Comparison of ENCODE assay signal across 9 cellular contexts in genomic region chr12:39145175-39145999, GRCh38.
DNase-seq lines count a peak whose midpoint lies in the region; ATAC-seq, FAIRE-seq and TF ChIP-seq lines count a peak whose summit lies in the region.
"Had no signal": no experiment of that assay in that cellular context is flagged by ENCODE, and none has a peak within 500 bp of the region (broad histone marks: within the 10 kb centered on the region; RNA-seq: fewer than 3 reads in every experiment).

No MANE protein-coding gene starts in this region.

- peaks cover 6% of the 10 kb centered on the region; the same call in 1 of the 3 replicates for H3K9me3 ChIP-seq in A549
- H3K9me3 ChIP-seq in body of pancreas: no peaks in the 10 kb centered on the region

- peak; percentile 64 to 77 for DNase-seq in A549 (ENCODE audit: low read depth in 1 of 2, low spot score in 1 of 2)
- DNase-seq in GM19238 (ENCODE audit: insufficient read length, low spot score): peak; percentile 29
- peak; percentile 56 for DNase-seq in KBM-7
- DNase-seq in body of pancreas: peak; percentile 32 to 66 (median 61)
- peak; percentile 57 for DNase-seq in kidney tubule cell (ENCODE audit: low spot score)
- peak in 2 of 3 experiments; percentile 6 to 47 for DNase-seq in stimulated activated CD4-positive, alpha-beta T cell treated with anti-CD3 and anti-CD28 coated beads, TNF-alpha, amount 100 ng/mL, for 24 hours (ENCODE audit: low read depth in 3 of 3)
- DNase-seq in SHP77 treated with DMSO at 0.1 percent for 48 hours (lab: John Stamatoyannopoulos, UW): no peak

- in situ Hi-C loops in KBM-7 (cut with MboI; ENCODE audit: low pct_unique_long_range_greater_than_20kb, low sequenced_read_pairs): no loop called here

- TF ChIP-seq CTCF in A549 (IDR thresholded peaks at IDR 0.05) (peak; percentile 78), body of pancreas (IDR thresholded peaks at IDR 0.05) (peak; percentile 24 to 74 (median 66))

- H3K36me3 ChIP-seq in body of pancreas (replicated peaks in 1 of 2; ENCODE audit: insufficient read depth in 1 of 2, low read depth in 2 of 2): no peaks in the 10 kb centered on the region

- TF ChIP-seq EP300 in A549 (IDR thresholded peaks at IDR 0.05): no peak

- H3K27ac ChIP-seq in A549 (peak overlapping the region; percentile 74 to 89; a peak in 5 of 6 replicates), body of pancreas (peak overlapping the region in 3 of 4 donors; percentile 49 to 58 (median 53))

- H3K4me1 ChIP-seq in A549 (no peaks in the 10 kb centered on the region), body of pancreas (peaks cover 17% of the 10 kb centered on the region)

- H3K4me3 ChIP-seq in A549 (peak overlapping the region; percentile 80), body of pancreas (peak overlapping the region in 1 of 2 donors; percentile 8)

- H3K4me2 ChIP-seq in A549: peak overlapping the region; percentile 95

- intact Hi-C loops in body of pancreas (cut with DNase I): loop anchor here (10.0 kb wide), 1 partner anchor 129 kb away; no protein-coding TSS in a partner anchor

- 1% methylated on average over 61 of the region's 70 CpGs for WGBS in A549 (ENCODE audit: missing lambda C conversion rate)
- WGBS in body of pancreas, 2 donors: 4 to 15% methylated on average over 11 to 69 of the region's 70 CpGs

- no peak for TF ChIP-seq POLR2A in A549 (IDR thresholded peaks at IDR 0.05; ENCODE audit: low read length)
- no peak for TF ChIP-seq POLR2A in body of pancreas (IDR thresholded peaks at IDR 0.05)

- peak; percentile 97 to 100 for ATAC-seq in A549
- ATAC-seq in body of pancreas: peak; percentile 93
- no peak for ATAC-seq in GM19328 (IDR thresholded peaks at IDR 0.05; ENCODE audit: unreplicated experiment)

- POLR2A ChIA-PET in A549 (lab: Yijun Ruan, JAX): no interaction called here

- FAIRE-seq in A549 (lab: Jason Lieb, UNC): no peak
- FAIRE-seq: colon had no signal

- CTCF ChIA-PET in A549 (lab: Yijun Ruan, JAX): interaction anchor here (0.6 to 8.2 kb wide), 18 partner anchors 11 to 722 kb away, joined by 3 to 101 read pairs (median 3); no protein-coding TSS in a partner anchor

- H3K27me3 ChIP-seq in body of pancreas: no peaks in the 10 kb centered on the region

- TF ChIP-seq RAD21 in A549 (conservative IDR thresholded peaks at IDR 0.05 in 1 of 2, IDR thresholded peaks at IDR 0.05 in 1 of 2): peak; percentile 72 to 77

TF ChIP-seq in A549, 52 proteins besides CTCF, POLR2A, EP300 and RAD21:
- TF ChIP-seq NR3C1 (IDR thresholded peaks at IDR 0.05) (no peak), CHD4 (IDR thresholded peaks at IDR 0.05; ENCODE audit: borderline replicate concordance) (0 out of 2 replicates have a peak, but pooled peaks have one; percentile 41), EHMT2 (IDR thresholded peaks at IDR 0.05; ENCODE audit: low read depth) (no peak), FOXS1 (CRISPR knock-in tag; IDR thresholded peaks at IDR 0.05) (no peak), SMC3 (IDR thresholded peaks at IDR 0.05) (peak; percentile 87), NPAS2 (CRISPR knock-in tag; IDR thresholded peaks at IDR 0.05; ENCODE audit: borderline replicate concordance) (no peak), CBX2 (IDR thresholded peaks at IDR 0.05; ENCODE audit: borderline replicate concordance, low read depth) (no peak), RNF2 (IDR thresholded peaks at IDR 0.05; ENCODE audit: borderline replicate concordance, low read depth) (no peak), REST (IDR thresholded peaks at IDR 0.05) (no peak), KDM5A (IDR thresholded peaks at IDR 0.05) (no peak), ZSCAN20 (CRISPR knock-in tag; IDR thresholded peaks at IDR 0.05) (no peak), E2F6 (IDR thresholded peaks at IDR 0.05; ENCODE audit: borderline replicate concordance, low read depth) (peak; percentile 56), BCL3 (IDR thresholded peaks at IDR 0.05) (no peak), ELK1 (IDR thresholded peaks at IDR 0.05; ENCODE audit: low read depth, low read length) (no peak), EHF (CRISPR knock-in tag; IDR thresholded peaks at IDR 0.05) (no peak), HOXA7 (CRISPR knock-in tag; IDR thresholded peaks at IDR 0.05) (no peak), MAZ (IDR thresholded peaks at IDR 0.05; ENCODE audit: borderline replicate concordance, low read depth, low read length) (no peak), RARB (CRISPR knock-in tag; IDR thresholded peaks at IDR 0.05) (no peak), ZNF302 (CRISPR knock-in tag; IDR thresholded peaks at IDR 0.05) (no peak), ATOH8 (CRISPR knock-in tag; IDR thresholded peaks at IDR 0.05; ENCODE audit: low read depth) (no peak), NFE2L2 (conservative IDR thresholded peaks at IDR 0.05; ENCODE audit: low read length) (no peak), HES2 (IDR thresholded peaks at IDR 0.05) (no peak), MAX (IDR thresholded peaks at IDR 0.05) (peak; percentile 32; the same call in 1 of the 2 replicates), PHF8 (IDR thresholded peaks at IDR 0.05; ENCODE audit: borderline replicate concordance, low read depth) (no peak)
